17 cellular contexts compared by ENCODE assay signal in the genomic region with DNA sequence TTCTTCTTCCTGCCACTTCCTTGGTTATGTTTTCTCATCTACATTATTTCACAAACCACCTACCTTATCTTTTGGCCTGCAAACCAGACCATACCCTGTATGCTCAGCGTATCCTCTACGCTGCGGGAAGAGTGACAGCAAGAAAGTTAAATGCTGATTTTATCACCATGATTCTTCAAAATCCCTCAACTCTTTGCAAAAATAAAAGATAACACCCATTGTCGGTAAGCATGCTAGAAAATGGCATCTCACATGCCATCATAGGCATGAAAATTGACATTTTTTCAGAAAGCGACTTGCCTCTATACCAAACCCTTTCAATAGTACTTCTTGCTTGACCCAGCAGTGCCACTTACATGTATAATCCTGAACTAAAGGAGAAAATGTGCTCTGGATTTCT.
DNase-seq lines count a peak whose midpoint lies in the region; ATAC-seq lines count a peak whose summit lies in the region.
"Had no signal": no experiment of that assay in that cellular context is flagged by ENCODE, and none has a peak within 500 bp of the region (broad histone marks: within the 10 kb centered on the region; RNA-seq: fewer than 3 reads in every experiment).

No MANE protein-coding gene starts in this region.

- ATAC-seq in activated T-cell treated with anti-CD3 and anti-CD28 coated beads, Interleukin-2, amount 50 U/mL, for 72 hours (replicated peaks in 1 of 2) = no peak
- no peak for ATAC-seq in stimulated activated effector memory CD8-positive, alpha-beta T cell treated with anti-CD3 and anti-CD28 coated beads, Interleukin-12 subunit alpha, Interleukin-12 subunit beta, amount 100 ng/mL, for 72 hours
- ATAC-seq in left ventricle myocardium superior (no peak), GM18520 (IDR thresholded peaks at IDR 0.05; ENCODE audit: unreplicated experiment) (no peak)
- ATAC-seq: activated naive CD4-positive, alpha-beta T cell treated with anti-CD3 and anti-CD28 coated beads, Interleukin-2, amount 50 U/mL, for 72 hours; stimulated activated memory B cell treated with anti-CD40 and anti-IgM and Interleukin-4, amounts not matched to agents 10 μg/mL and 1 μg/mL and 100 μg/mL, for 72 hours had no signal

- intact Hi-C loops in left ventricle myocardium superior (cut with micrococcal nuclease) = no loop called here

- H3K4me1 Mint-ChIP-seq in activated T-cell treated with anti-CD3 and anti-CD28 coated beads, Interleukin-2, amount 50 U/mL, for 72 hours (ENCODE audit: low read depth) = peaks cover 26% of the 10 kb centered on the region
- peaks cover 27% of the 10 kb centered on the region for H3K4me1 Mint-ChIP-seq in activated naive CD8-positive, alpha-beta T cell treated with anti-CD3 and anti-CD28 coated beads for 36 hours
- peaks cover 15% of the 10 kb centered on the region for H3K4me1 Mint-ChIP-seq in stimulated activated effector memory CD8-positive, alpha-beta T cell treated with anti-CD3 and anti-CD28 coated beads, Interleukin-12 subunit alpha, Interleukin-12 subunit beta, amount 100 ng/mL, for 72 hours

- H3K9me3 Mint-ChIP-seq in activated T-cell treated with anti-CD3 and anti-CD28 coated beads, Interleukin-2, amount 50 U/mL, for 72 hours = no peaks in the 10 kb centered on the region
- peaks cover 5% of the 10 kb centered on the region for H3K9me3 Mint-ChIP-seq in activated naive CD8-positive, alpha-beta T cell treated with anti-CD3 and anti-CD28 coated beads for 36 hours
- H3K9me3 Mint-ChIP-seq in stimulated activated effector memory CD8-positive, alpha-beta T cell treated with anti-CD3 and anti-CD28 coated beads, Interleukin-12 subunit alpha, Interleukin-12 subunit beta, amount 100 ng/mL, for 72 hours = no peaks in the 10 kb centered on the region
- H3K9me3 Mint-ChIP-seq: memory B cell; stimulated activated memory B cell treated with anti-CD40 and anti-IgM and Interleukin-4, amounts not matched to agents 10 μg/mL and 1 μg/mL and 100 μg/mL, for 72 hours had no signal

- peak overlapping the region; percentile 7 to 17 for H3K4me3 Mint-ChIP-seq in activated T-cell treated with anti-CD3 and anti-CD28 coated beads, Interleukin-2, amount 50 U/mL, for 72 hours
- H3K4me3 Mint-ChIP-seq in activated naive CD8-positive, alpha-beta T cell treated with anti-CD3 and anti-CD28 coated beads for 36 hours = peak overlapping the region; percentile 5
- peak overlapping the region; percentile 2 for H3K4me3 Mint-ChIP-seq in stimulated activated effector memory CD8-positive, alpha-beta T cell treated with anti-CD3 and anti-CD28 coated beads, Interleukin-12 subunit alpha, Interleukin-12 subunit beta, amount 100 ng/mL, for 72 hours
- H3K4me3 Mint-ChIP-seq: memory B cell; stimulated activated memory B cell treated with anti-CD40 and anti-IgM and Interleukin-4, amounts not matched to agents 10 μg/mL and 1 μg/mL and 100 μg/mL, for 72 hours had no signal

- no peaks in the 10 kb centered on the region for H3K36me3 Mint-ChIP-seq in activated T-cell treated with anti-CD3 and anti-CD28 coated beads, Interleukin-2, amount 50 U/mL, for 72 hours (ENCODE audit: insufficient read depth in 2 of 2)
- H3K36me3 Mint-ChIP-seq in activated naive CD8-positive, alpha-beta T cell treated with anti-CD3 and anti-CD28 coated beads for 36 hours = no peaks in the 10 kb centered on the region
- H3K36me3 Mint-ChIP-seq in stimulated activated effector memory CD8-positive, alpha-beta T cell treated with anti-CD3 and anti-CD28 coated beads, Interleukin-12 subunit alpha, Interleukin-12 subunit beta, amount 100 ng/mL, for 72 hours = no peaks in the 10 kb centered on the region
- H3K36me3 Mint-ChIP-seq: memory B cell; stimulated activated memory B cell treated with anti-CD40 and anti-IgM and Interleukin-4, amounts not matched to agents 10 μg/mL and 1 μg/mL and 100 μg/mL, for 72 hours had no signal

- DNase-seq in activated T-cell treated with anti-CD3 and anti-CD28 coated beads, Interleukin-2, amount 50 U/mL, for 72 hours = no peak
- no peak for DNase-seq in activated T-cell treated with anti-CD3 and anti-CD28 coated beads, Interleukin-2, amount 50 U/mL, for 48 hours
- DNase-seq in OCI-M1 (lab: John Stamatoyannopoulos, UW) (peak; percentile 91), left ventricle myocardium superior (no peak), cerebellum (ENCODE audit: low spot score) (no peak)
- no peak for DNase-seq in activated naive CD8-positive, alpha-beta T cell treated with anti-CD3 and anti-CD28 coated beads for 36 hours
- no peak for DNase-seq in stimulated activated effector memory CD8-positive, alpha-beta T cell treated with anti-CD3 and anti-CD28 coated beads, Interleukin-12 subunit alpha, Interleukin-12 subunit beta, amount 100 ng/mL, for 72 hours (ENCODE audit: low spot score in 2 of 2)
- DNase-seq: DMS153, GOT3, Karpas-422, NCI-H2107, NCI-H510A treated with DMSO at 0.1 percent for 48 hours, WERI-Rb-1 had no signal

- H3K27me3 Mint-ChIP-seq in activated T-cell treated with anti-CD3 and anti-CD28 coated beads, Interleukin-2, amount 50 U/mL, for 72 hours (ENCODE audit: low read depth) = peaks cover 6% of the 10 kb centered on the region
- H3K27me3 Mint-ChIP-seq in activated naive CD8-positive, alpha-beta T cell treated with anti-CD3 and anti-CD28 coated beads for 36 hours = peaks cover 3% of the 10 kb centered on the region

- no peak overlapping the region for H3K27ac Mint-ChIP-seq in activated T-cell treated with anti-CD3 and anti-CD28 coated beads, Interleukin-2, amount 50 U/mL, for 72 hours
- peak overlapping the region; percentile 60 for H3K27ac Mint-ChIP-seq in activated naive CD8-positive, alpha-beta T cell treated with anti-CD3 and anti-CD28 coated beads for 36 hours
- peak overlapping the region; percentile 4 for H3K27ac Mint-ChIP-seq in stimulated activated effector memory CD8-positive, alpha-beta T cell treated with anti-CD3 and anti-CD28 coated beads, Interleukin-12 subunit alpha, Interleukin-12 subunit beta, amount 100 ng/mL, for 72 hours
- H3K27ac Mint-ChIP-seq: activated naive CD4-positive, alpha-beta T cell treated with anti-CD3 and anti-CD28 coated beads, Interleukin-2, amount 50 U/mL, for 72 hours; memory B cell; stimulated activated memory B cell treated with anti-CD40 and anti-IgM and Interleukin-4, amounts not matched to agents 10 μg/mL and 1 μg/mL and 100 μg/mL, for 72 hours had no signal
